Comparison of ENCODE assay signal across 1 cellular context in genomic region chr17:45341389-45342158, GRCh38.
TF ChIP-seq lines count a peak whose summit lies in the region.

No MANE protein-coding gene starts in this region.

TF ChIP-seq in WTC11, 78 proteins besides CTCF, POLR2A, EP300 and RAD21 (continued from another document):
- TF ChIP-seq, protein P1, sequence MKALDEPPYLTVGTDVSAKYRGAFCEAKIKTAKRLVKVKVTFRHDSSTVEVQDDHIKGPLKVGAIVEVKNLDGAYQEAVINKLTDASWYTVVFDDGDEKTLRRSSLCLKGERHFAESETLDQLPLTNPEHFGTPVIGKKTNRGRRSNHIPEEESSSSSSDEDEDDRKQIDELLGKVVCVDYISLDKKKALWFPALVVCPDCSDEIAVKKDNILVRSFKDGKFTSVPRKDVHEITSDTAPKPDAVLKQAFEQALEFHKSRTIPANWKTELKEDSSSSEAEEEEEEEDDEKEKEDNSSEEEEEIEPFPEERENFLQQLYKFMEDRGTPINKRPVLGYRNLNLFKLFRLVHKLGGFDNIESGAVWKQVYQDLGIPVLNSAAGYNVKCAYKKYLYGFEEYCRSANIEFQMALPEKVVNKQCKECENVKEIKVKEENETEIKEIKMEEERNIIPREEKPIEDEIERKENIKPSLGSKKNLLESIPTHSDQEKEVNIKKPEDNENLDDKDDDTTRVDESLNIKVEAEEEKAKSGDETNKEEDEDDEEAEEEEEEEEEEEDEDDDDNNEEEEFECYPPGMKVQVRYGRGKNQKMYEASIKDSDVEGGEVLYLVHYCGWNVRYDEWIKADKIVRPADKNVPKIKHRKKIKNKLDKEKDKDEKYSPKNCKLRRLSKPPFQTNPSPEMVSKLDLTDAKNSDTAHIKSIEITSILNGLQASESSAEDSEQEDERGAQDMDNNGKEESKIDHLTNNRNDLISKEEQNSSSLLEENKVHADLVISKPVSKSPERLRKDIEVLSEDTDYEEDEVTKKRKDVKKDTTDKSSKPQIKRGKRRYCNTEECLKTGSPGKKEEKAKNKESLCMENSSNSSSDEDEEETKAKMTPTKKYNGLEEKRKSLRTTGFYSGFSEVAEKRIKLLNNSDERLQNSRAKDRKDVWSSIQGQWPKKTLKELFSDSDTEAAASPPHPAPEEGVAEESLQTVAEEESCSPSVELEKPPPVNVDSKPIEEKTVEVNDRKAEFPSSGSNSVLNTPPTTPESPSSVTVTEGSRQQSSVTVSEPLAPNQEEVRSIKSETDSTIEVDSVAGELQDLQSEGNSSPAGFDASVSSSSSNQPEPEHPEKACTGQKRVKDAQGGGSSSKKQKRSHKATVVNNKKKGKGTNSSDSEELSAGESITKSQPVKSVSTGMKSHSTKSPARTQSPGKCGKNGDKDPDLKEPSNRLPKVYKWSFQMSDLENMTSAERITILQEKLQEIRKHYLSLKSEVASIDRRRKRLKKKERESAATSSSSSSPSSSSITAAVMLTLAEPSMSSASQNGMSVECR (CRISPR knock-in tag; IDR thresholded peaks at IDR 0.05; ENCODE audit: borderline replicate concordance): no peak
TF ChIP-seq in WTC11: peak in this region for 2.
